35 cellular contexts compared by ENCODE assay signal in genomic region chr7:147978651-147979050, GRCh38.
"Had no signal": no experiment of that assay in that cellular context is flagged by ENCODE, and none has a peak within 500 bp of the region (broad histone marks: within the 10 kb centered on the region; RNA-seq: fewer than 3 reads in every experiment).

No MANE protein-coding gene starts in this region.

- H3K9ac ChIP-seq: KMS-11 had no signal

- H3K36me3 ChIP-seq: MG63 had no signal

- H3K9me3 ChIP-seq: MG63 had no signal

- H3K27ac ChIP-seq: KMS-11 had no signal

- H3K4me2 ChIP-seq: KMS-11 had no signal

- H3K4me3 ChIP-seq: MG63 had no signal

- DNase-seq: Karpas-422, Kasumi-1, MG63, MM.1S, MV-4-11, NCI-H1048, NCI-H1092, NCI-H1092 treated with DMSO at 0.1 percent for 48 hours, NCI-H1105, NCI-H1105 treated with DMSO at 0.1 percent for 48 hours, NCI-H1417, NCI-H1417 treated with DMSO at 0.1 percent for 48 hours, NCI-H1436, NCI-H1436 treated with DMSO at 0.1 percent for 48 hours, NCI-H146, NCI-H1694, NCI-H1694 treated with DMSO at 0.1 percent for 48 hours, NCI-H187, NCI-H187 treated with DMSO at 0.1 percent for 48 hours, NCI-H1930, NCI-H2029 treated with DMSO at 0.1 percent for 48 hours, NCI-H2081, NCI-H2081 treated with DMSO at 0.1 percent for 48 hours, NCI-H2107, NCI-H2171, NCI-H2171 treated with DMSO at 0.1 percent for 48 hours, NCI-H2227 treated with DMSO at 0.1 percent for 48 hours, NCI-H226, NCI-H345, NCI-H446, NCI-H446 treated with DMSO at 0.1 percent for 48 hours, NCI-H510A, NCI-H510A treated with DMSO at 0.1 percent for 48 hours, NCI-H524 had no signal

- H3K27me3 ChIP-seq: MG63 had no signal
